8 cellular contexts compared by ENCODE assay signal in the genomic region with DNA sequence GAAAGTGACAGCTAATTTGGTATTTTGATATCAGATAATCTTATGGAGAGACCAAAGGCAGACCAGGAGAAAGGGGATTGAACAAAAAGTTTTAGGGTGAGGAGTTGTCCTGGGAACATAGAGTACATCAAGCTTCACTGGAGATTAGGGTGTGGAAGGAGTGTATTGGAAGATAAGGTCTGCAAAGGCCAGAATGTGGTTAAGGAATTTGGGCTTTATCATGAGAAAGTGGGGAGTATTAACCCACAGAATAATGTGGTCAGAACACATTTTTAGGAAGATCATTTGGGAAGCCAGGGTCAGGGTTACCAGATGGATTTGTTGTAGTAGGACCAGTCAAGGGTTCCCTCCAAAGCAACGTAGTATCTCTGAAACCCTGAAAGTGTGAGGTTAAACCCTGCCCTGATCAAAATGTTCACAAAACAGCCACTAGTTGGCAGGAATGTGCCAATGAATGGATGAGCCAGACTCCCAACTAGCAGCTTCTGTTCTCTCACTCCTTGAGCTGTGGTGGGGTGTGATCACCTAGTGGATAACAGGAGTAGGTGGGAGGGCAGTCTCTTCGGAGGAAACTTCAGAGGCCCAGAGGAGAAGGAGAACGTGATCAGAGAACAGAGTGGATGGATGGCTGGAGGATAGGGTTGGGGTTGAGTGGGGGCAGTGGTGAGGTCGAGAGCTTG.
DNase-seq lines count a peak whose midpoint lies in the region; ATAC-seq and TF ChIP-seq lines count a peak whose summit lies in the region.

No MANE protein-coding gene starts in this region.

- in situ Hi-C loops in brain microvascular endothelial cell (cut with HindIII; ENCODE audit: low pct_ligation_motif_present, low sequenced_read_pairs), result loop anchor here (25.0 kb wide), 1 partner anchor 139 kb away; no protein-coding TSS in a partner anchor

- no peaks in the 10 kb centered on the region for H4K20me1 ChIP-seq in BLaER1 treated with 17β-estradiol and CSF1 and Interleukin-3, amounts not matched to agents 10 nM and 100 nM

- peak overlapping the region; percentile 72 to 90 (median 82) for H3K4me2 ChIP-seq in BLaER1 treated with 17β-estradiol and CSF1 and Interleukin-3, amounts not matched to agents 10 nM and 100 nM

- peaks cover 28 to 62% (median 38%) of the 10 kb centered on the region in 10 experiments for H3K4me1 ChIP-seq in BLaER1 treated with 17β-estradiol and CSF1 and Interleukin-3, amounts not matched to agents 10 nM and 100 nM
- H3K4me1 ChIP-seq in iPS-20b (ENCODE audit: insufficient read depth, low read length), result peaks cover 12% of the 10 kb centered on the region

- peak overlapping the region in 2 of 10 experiments; percentile 68 to 74; a peak in 2 of 20 replicates for H3K4me3 ChIP-seq in BLaER1 treated with 17β-estradiol and CSF1 and Interleukin-3, amounts not matched to agents 10 nM and 100 nM
- peak overlapping the region; percentile 91 for H3K4me3 ChIP-seq in SK-N-MC
- H3K4me3 ChIP-seq in brain microvascular endothelial cell (ENCODE audit: low read depth, low read length), result no peak overlapping the region
- H3K4me3 ChIP-seq in iPS-20b (ENCODE audit: low read length), result peak overlapping the region; percentile 91; the same call in 1 of the 2 replicates

- H3K9me3 ChIP-seq in BLaER1 treated with 17β-estradiol and CSF1 and Interleukin-3, amounts not matched to agents 10 nM and 100 nM (replicated peaks in 1 of 11), result no peaks in the 10 kb centered on the region
- H3K9me3 ChIP-seq in SK-N-MC (ENCODE audit: low read depth, low read length) (no peaks in the 10 kb centered on the region), iPS-20b (ENCODE audit: insufficient read depth, low read depth, low read length) (no peaks in the 10 kb centered on the region)

- DNase-seq in GM19238 (ENCODE audit: insufficient read length, low spot score) (peak; percentile 59), MV-4-11 (lab: John Stamatoyannopoulos, UW) (peak; percentile 68), SK-N-MC (ENCODE audit: low read depth, low spot score) (no peak), brain microvascular endothelial cell (peak; percentile 67)
- peak; percentile 70 for DNase-seq in stimulated activated CD4-positive, alpha-beta T cell treated with anti-CD3 and anti-CD28 coated beads, Interleukin-1b, Interleukin-23, amount 100 ng/mL, for 48 hours

- ATAC-seq in GM19467 (IDR thresholded peaks at IDR 0.05; ENCODE audit: unreplicated experiment), result no peak

- peak overlapping the region in 5 of 11 experiments; percentile 32 to 87 (median 49); a peak in 5 of 22 replicates for H3K9ac ChIP-seq in BLaER1 treated with 17β-estradiol and CSF1 and Interleukin-3, amounts not matched to agents 10 nM and 100 nM
- H3K9ac ChIP-seq in SK-N-MC (ENCODE audit: insufficient read length), result no peak overlapping the region
- peak overlapping the region; percentile 14; the same call in 1 of the 2 replicates for H3K9ac ChIP-seq in iPS-20b (ENCODE audit: low read depth, low read length)

- peak overlapping the region in 6 of 11 experiments; percentile 5 to 91 (median 88); a peak in 11 of 22 replicates for H3K27ac ChIP-seq in BLaER1 treated with 17β-estradiol and CSF1 and Interleukin-3, amounts not matched to agents 10 nM and 100 nM
- H3K27ac ChIP-seq in SK-N-MC, result no peak overlapping the region
- no peak overlapping the region for H3K27ac ChIP-seq in brain microvascular endothelial cell
- no peak overlapping the region for H3K27ac ChIP-seq in iPS-20b (ENCODE audit: low read length)

- H3K27me3 ChIP-seq in BLaER1 treated with 17β-estradiol and CSF1 and Interleukin-3, amounts not matched to agents 10 nM and 100 nM, result no peaks in the 10 kb centered on the region
- no peaks in the 10 kb centered on the region for H3K27me3 ChIP-seq in brain microvascular endothelial cell (replicated peaks)
- H3K27me3 ChIP-seq in iPS-20b (ENCODE audit: insufficient read depth, low read length), result no peaks in the 10 kb centered on the region

- peaks cover 21 to 26% (median 23%) of the 10 kb centered on the region in 11 experiments for H3K36me3 ChIP-seq in BLaER1 treated with 17β-estradiol and CSF1 and Interleukin-3, amounts not matched to agents 10 nM and 100 nM
- no peaks in the 10 kb centered on the region; the same call in 1 of the 2 replicates for H3K36me3 ChIP-seq in SK-N-MC (ENCODE audit: insufficient read depth, low read length)
- peaks cover 19% of the 10 kb centered on the region for H3K36me3 ChIP-seq in brain microvascular endothelial cell (replicated peaks)
- peaks cover 27% of the 10 kb centered on the region for H3K36me3 ChIP-seq in iPS-20b (ENCODE audit: insufficient read depth, low read depth, low read length)

- TF ChIP-seq CTCF in brain microvascular endothelial cell (IDR thresholded peaks at IDR 0.05; ENCODE audit: low read depth, low read length, missing control alignments), result peak; percentile 85

Comparison
In these comparisons a context has a peak if more than half of its experiments do, and no peak if none do; other contexts are left out.
1. H3K27ac ChIP-seq: peak in BLaER1 treated with 17β-estradiol and CSF1 and Interleukin-3, amounts not matched to agents 10 nM and 100 nM (6 of 11); none in SK-N-MC (single experiment), brain microvascular endothelial cell (single experiment) and iPS-20b (single experiment).